1 cellular context compared by ENCODE assay signal in genomic region chr2:169397697-169398096, GRCh38.
TF ChIP-seq lines count a peak whose summit lies in the region.

No MANE protein-coding gene starts in this region.

TF ChIP-seq in HCT116, 20 proteins besides CTCF, POLR2A, EP300 and RAD21 (continued from another document):
- TF ChIP-seq REST (IDR thresholded peaks at IDR 0.05; ENCODE audit: low read depth) (no peak), TCF7L2 (IDR thresholded peaks at IDR 0.05; ENCODE audit: borderline replicate concordance, extremely low read depth, insufficient read depth, insufficient read length) (no peak), CBX3 (IDR thresholded peaks at IDR 0.05; ENCODE audit: low read depth) (no peak), SIN3A (IDR thresholded peaks at IDR 0.05; ENCODE audit: low read depth) (no peak), ZFX (IDR thresholded peaks at IDR 0.05) (no peak), JUND (IDR thresholded peaks at IDR 0.05) (no peak), FOSL1 (IDR thresholded peaks at IDR 0.05; ENCODE audit: low read depth) (no peak)
- TF ChIP-seq, protein P1, sequence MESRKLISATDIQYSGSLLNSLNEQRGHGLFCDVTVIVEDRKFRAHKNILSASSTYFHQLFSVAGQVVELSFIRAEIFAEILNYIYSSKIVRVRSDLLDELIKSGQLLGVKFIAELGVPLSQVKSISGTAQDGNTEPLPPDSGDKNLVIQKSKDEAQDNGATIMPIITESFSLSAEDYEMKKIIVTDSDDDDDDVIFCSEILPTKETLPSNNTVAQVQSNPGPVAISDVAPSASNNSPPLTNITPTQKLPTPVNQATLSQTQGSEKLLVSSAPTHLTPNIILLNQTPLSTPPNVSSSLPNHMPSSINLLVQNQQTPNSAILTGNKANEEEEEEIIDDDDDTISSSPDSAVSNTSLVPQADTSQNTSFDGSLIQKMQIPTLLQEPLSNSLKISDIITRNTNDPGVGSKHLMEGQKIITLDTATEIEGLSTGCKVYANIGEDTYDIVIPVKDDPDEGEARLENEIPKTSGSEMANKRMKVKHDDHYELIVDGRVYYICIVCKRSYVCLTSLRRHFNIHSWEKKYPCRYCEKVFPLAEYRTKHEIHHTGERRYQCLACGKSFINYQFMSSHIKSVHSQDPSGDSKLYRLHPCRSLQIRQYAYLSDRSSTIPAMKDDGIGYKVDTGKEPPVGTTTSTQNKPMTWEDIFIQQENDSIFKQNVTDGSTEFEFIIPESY (IDR thresholded peaks at IDR 0.05; ENCODE audit: extremely low read depth, insufficient replicate concordance, low read length) = no peak
